In the genomic region with DNA sequence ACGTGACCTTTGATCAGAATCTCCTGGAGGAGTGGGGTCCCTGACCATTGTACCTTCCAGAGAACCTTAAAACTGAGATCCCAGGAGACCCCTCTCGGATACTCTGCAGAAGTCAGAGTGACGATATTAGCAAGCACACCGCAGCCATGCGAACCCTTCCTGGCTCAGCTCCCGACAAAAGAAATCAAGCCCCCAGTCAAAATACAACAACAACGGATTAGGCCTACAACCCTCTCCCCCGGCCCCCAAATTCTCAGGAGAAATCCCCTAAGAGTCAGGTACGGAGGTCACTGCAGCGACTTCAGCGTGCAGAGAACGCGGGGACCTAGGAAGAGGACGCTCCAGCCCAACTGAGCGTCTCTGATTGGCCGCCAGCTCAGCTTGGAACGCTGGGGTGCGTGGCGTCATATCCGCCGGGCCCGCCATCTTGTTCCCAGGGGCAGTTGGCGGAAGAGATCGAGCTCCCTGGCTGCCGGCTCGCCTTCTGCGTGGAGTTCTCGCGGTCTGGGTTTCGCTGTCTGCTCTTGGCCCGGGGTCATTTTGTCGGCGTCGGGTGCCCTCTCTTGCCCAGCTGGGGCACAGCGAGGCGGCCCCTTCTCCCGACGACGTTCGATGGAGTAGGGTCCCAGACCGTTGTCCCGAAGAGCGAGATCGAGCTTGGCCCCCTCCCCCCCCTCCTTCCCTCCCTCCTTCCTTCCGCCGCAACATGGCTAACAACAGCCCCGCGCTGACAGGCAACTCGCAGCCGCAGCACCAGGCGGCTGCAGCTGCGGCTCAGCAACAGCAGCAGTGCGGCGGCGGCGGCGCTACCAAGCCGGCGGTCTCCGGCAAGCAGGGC, we compare ENCODE assay signal across 8 cellular contexts. TPM values are rescaled to one million over a fixed set of nuclear protein-coding genes. Genes with fewer than 3 reads are reported as not detected.
DNase-seq lines count a peak whose midpoint lies in the region; ATAC-seq lines count a peak whose summit lies in the region.

A gene with protein sequence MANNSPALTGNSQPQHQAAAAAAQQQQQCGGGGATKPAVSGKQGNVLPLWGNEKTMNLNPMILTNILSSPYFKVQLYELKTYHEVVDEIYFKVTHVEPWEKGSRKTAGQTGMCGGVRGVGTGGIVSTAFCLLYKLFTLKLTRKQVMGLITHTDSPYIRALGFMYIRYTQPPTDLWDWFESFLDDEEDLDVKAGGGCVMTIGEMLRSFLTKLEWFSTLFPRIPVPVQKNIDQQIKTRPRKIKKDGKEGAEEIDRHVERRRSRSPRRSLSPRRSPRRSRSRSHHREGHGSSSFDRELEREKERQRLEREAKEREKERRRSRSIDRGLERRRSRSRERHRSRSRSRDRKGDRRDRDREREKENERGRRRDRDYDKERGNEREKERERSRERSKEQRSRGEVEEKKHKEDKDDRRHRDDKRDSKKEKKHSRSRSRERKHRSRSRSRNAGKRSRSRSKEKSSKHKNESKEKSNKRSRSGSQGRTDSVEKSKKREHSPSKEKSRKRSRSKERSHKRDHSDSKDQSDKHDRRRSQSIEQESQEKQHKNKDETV (plus strand): TSS at position 425 of the 838 bp plus-strand sequence. CDS start 282 bp downstream, at position 707.

- peaks cover 9% of the 10 kb centered on the region for H3K79me1 ChIP-seq in mesenchymal stem cell (replicated peaks; ENCODE audit: low read length, poor library complexity, severe bottlenecking)

- peak within 1 kb of the TSS; percentile 82 for H3K4me2 ChIP-seq in mesenchymal stem cell (ENCODE audit: low read length, poor library complexity, severe bottlenecking)

- peaks cover 40% of the 10 kb centered on the region for H3K4me1 ChIP-seq in CD8-positive, alpha-beta memory T cell (ENCODE audit: insufficient read depth, low read length)
- H3K4me1 ChIP-seq in mesenchymal stem cell (ENCODE audit: control insufficient read depth, insufficient read depth, low read depth, low read length): no peaks in the 10 kb centered on the region

- peak within 1 kb of the TSS; percentile 68 to 89 for H3K4ac ChIP-seq in mesenchymal stem cell (ENCODE audit: low read depth in 1 of 2, low read length in 2 of 2)

- H2BK5ac ChIP-seq in mesenchymal stem cell (ENCODE audit: low read depth, low read length, poor library complexity, severe bottlenecking): peak within 1 kb of the TSS; percentile 75

- POLR2A ChIA-PET in CD8-positive, alpha-beta memory T cell (lab: Charles Lee): interaction anchor here (0.6 to 4.8 kb wide), 26 partner anchors 14 to 792 kb away, joined by 3 to 161 read pairs (median 4); a partner anchor contains a TSS

- peaks cover 5 to 48% (median 9%) of the 10 kb centered on the region in 3 donors for H3K36me3 Mint-ChIP-seq in CD8-positive, alpha-beta memory T cell
- H3K36me3 Mint-ChIP-seq in effector memory CD8-positive, alpha-beta T cell (ENCODE audit: insufficient read depth): peaks cover 46% of the 10 kb centered on the region

- peak within 1 kb of the TSS; percentile 91 to 100 (median 98) for H3K27ac Mint-ChIP-seq in CD8-positive, alpha-beta memory T cell
- peak within 1 kb of the TSS; percentile 99 to 100 for H3K27ac Mint-ChIP-seq in effector memory CD8-positive, alpha-beta T cell

- H3K27me3 Mint-ChIP-seq in CD8-positive, alpha-beta memory T cell: no peaks in the 10 kb centered on the region
- no peaks in the 10 kb centered on the region for H3K27me3 Mint-ChIP-seq in effector memory CD8-positive, alpha-beta T cell

- H2AFZ ChIP-seq in mesenchymal stem cell (ENCODE audit: low read depth, low read length): peak within 1 kb of the TSS; percentile 37

- H4K91ac ChIP-seq in mesenchymal stem cell (ENCODE audit: low read length): peak within 1 kb of the TSS; percentile 67

- peak; percentile 92 to 95 (median 94) for DNase-seq in CD8-positive, alpha-beta memory T cell
- DNase-seq in HS-27A (ENCODE audit: low read depth) (peak; percentile 85), NOMO-1 (lab: John Stamatoyannopoulos, UW; ENCODE audit: unreplicated experiment in 2 of 2) (peak; percentile 88 to 94), mesenchymal stem cell (peak; percentile 94)
- DNase-seq in activated CD8-positive, alpha-beta memory T cell treated with anti-CD3 and anti-CD28 coated beads for 4 hours (ENCODE audit: low read depth in 2 of 2): peak; percentile 87 to 88
- DNase-seq in effector memory CD8-positive, alpha-beta T cell: peak; percentile 88 to 90 (median 89)
- DNase-seq in stimulated activated CD8-positive, alpha-beta memory T cell treated with anti-CD3 and anti-CD28 coated beads, Interleukin-12 subunit alpha, Interleukin-12 subunit beta, amount 100 ng/mL, for 4 hours (ENCODE audit: low read depth): peak; percentile 87

- H3K4me3 ChIP-seq in CD8-positive, alpha-beta memory T cell (ENCODE audit: low read length): peak within 1 kb of the TSS; percentile 97
- peak within 1 kb of the TSS; percentile 93 to 99 for H3K4me3 ChIP-seq in mesenchymal stem cell (ENCODE audit: insufficient read depth in 1 of 2, low read depth in 1 of 2, low read length in 2 of 2)

- peak within 1 kb of the TSS in 1 of 2 experiments; percentile 96 for H3K14ac ChIP-seq in mesenchymal stem cell (ENCODE audit: low read length in 2 of 2)

- H2BK120ac ChIP-seq in mesenchymal stem cell (ENCODE audit: low read depth, low read length): peak within 1 kb of the TSS; percentile 86

- ATAC-seq in GM19467 (IDR thresholded peaks at IDR 0.05; ENCODE audit: unreplicated experiment): peak; percentile 94
- ATAC-seq in effector memory CD8-positive, alpha-beta T cell (replicated peaks): peak; percentile 79

- CTCF ChIA-PET in CD8-positive, alpha-beta memory T cell (lab: Charles Lee): interaction anchor here (0.6 to 5.4 kb wide), 32 partner anchors 9 to 408 kb away, joined by 3 to 134 read pairs (median 4); a partner anchor contains a TSS

- no peaks in the 10 kb centered on the region for H3K27me3 ChIP-seq in CD8-positive, alpha-beta memory T cell (ENCODE audit: insufficient read depth, low read length, poor library complexity, severe bottlenecking)
- H3K27me3 ChIP-seq in mesenchymal stem cell (ENCODE audit: control insufficient read depth in 1 of 2, insufficient read depth in 1 of 2, low read length in 2 of 2): no peaks in the 10 kb centered on the region

- H3K9me3 Mint-ChIP-seq in CD8-positive, alpha-beta memory T cell: no peaks in the 10 kb centered on the region
- H3K9me3 Mint-ChIP-seq in effector memory CD8-positive, alpha-beta T cell: no peaks in the 10 kb centered on the region

- H2BK12ac ChIP-seq in mesenchymal stem cell (ENCODE audit: low read length in 2 of 2): peak within 1 kb of the TSS in 1 of 2 experiments; percentile 54

- peaks cover 39 to 50% (median 44%) of the 10 kb centered on the region in 3 donors for H3K4me1 Mint-ChIP-seq in CD8-positive, alpha-beta memory T cell
- peaks cover 29 to 54% of the 10 kb centered on the region in 2 donors for H3K4me1 Mint-ChIP-seq in effector memory CD8-positive, alpha-beta T cell (ENCODE audit: low read depth in 2 of 2)

- H3K23ac ChIP-seq in mesenchymal stem cell (ENCODE audit: low read length in 2 of 2): peak within 1 kb of the TSS in 1 of 2 experiments; percentile 95

- peak within 1 kb of the TSS; percentile 96 to 98 for H3K18ac ChIP-seq in mesenchymal stem cell (ENCODE audit: low read depth in 1 of 2, low read length in 2 of 2)

- under 1% methylated on average over 57 of the region's 60 CpGs for WGBS in mesenchymal stem cell

- no peaks in the 10 kb centered on the region for H3K9me3 ChIP-seq in CD8-positive, alpha-beta memory T cell (ENCODE audit: low read length)
- no peaks in the 10 kb centered on the region for H3K9me3 ChIP-seq in mesenchymal stem cell (ENCODE audit: control insufficient read depth, low read length)

- H3K9ac ChIP-seq in mesenchymal stem cell (ENCODE audit: low read length): peak within 1 kb of the TSS; percentile 97

- peaks cover 18% of the 10 kb centered on the region for H3K36me3 ChIP-seq in CD8-positive, alpha-beta memory T cell (ENCODE audit: insufficient read depth, low read length)
- H3K36me3 ChIP-seq in mesenchymal stem cell (ENCODE audit: control insufficient read depth in 1 of 2, insufficient read depth in 2 of 2, low read depth in 1 of 2, low read length in 2 of 2): peaks cover 3 to 17% of the 10 kb centered on the region in 2 experiments

- peak within 1 kb of the TSS; percentile 88 for H4K8ac ChIP-seq in mesenchymal stem cell (ENCODE audit: low read length)

- H2BK15ac ChIP-seq in mesenchymal stem cell (ENCODE audit: low read depth, poor library complexity, severe bottlenecking): peak within 1 kb of the TSS; percentile 89

- peak within 1 kb of the TSS; percentile 96 for H3K27ac ChIP-seq in CD8-positive, alpha-beta memory T cell (ENCODE audit: low read depth, low read length)
- H3K27ac ChIP-seq in mesenchymal stem cell (ENCODE audit: low read length, poor library complexity, severe bottlenecking): peak within 1 kb of the TSS; percentile 95

- H2AK5ac ChIP-seq in mesenchymal stem cell (ENCODE audit: low read length, severe bottlenecking): no peak within 1 kb of the TSS

- peak within 1 kb of the TSS; percentile 91 to 100 (median 93) for H3K4me3 Mint-ChIP-seq in CD8-positive, alpha-beta memory T cell
- peak within 1 kb of the TSS; percentile 88 to 98 for H3K4me3 Mint-ChIP-seq in effector memory CD8-positive, alpha-beta T cell

RNA-seq across cellular contexts. Expression of the gene that starts here (rescaled TPM):
- total RNA-seq in CD8-positive, alpha-beta memory T cell: 10 to 100 TPM; 74.8 to 78.1 TPM
- 32.3 TPM for polyA plus RNA-seq in CD8-positive, alpha-beta memory T cell
- 36.3 TPM for polyA plus RNA-seq in mesenchymal stem cell (2013, experiment 1 of 2)
- 36.0 TPM for polyA plus RNA-seq in mesenchymal stem cell (2013, experiment 2 of 2)

Comparison
In these comparisons a context has a peak if more than half of its experiments do, and no peak if none do; other contexts are left out.
1. Peak in every context shown above with its lines: DNase-seq, ATAC-seq, H3K4me3 ChIP-seq and H3K27ac ChIP-seq.